ENCODE assay signal across 15 cellular contexts in genomic region chr12:27588786-27589185, GRCh38.
"Had no signal": no experiment of that assay in that cellular context is flagged by ENCODE, and none has a peak within 500 bp of the region (broad histone marks: within the 10 kb centered on the region; RNA-seq: fewer than 3 reads in every experiment).

No MANE protein-coding gene starts in this region.

- H3K9ac ChIP-seq: parathyroid adenoma had no signal

- H3K27me3 ChIP-seq: brain microvascular endothelial cell, esophagus muscularis mucosa, heart left ventricle, left lung had no signal

- FAIRE-seq: frontal cortex, islet of Langerhans, urothelium cell line had no signal

- H3K9me3 ChIP-seq: esophagus muscularis mucosa, heart left ventricle, left lung had no signal

- ATAC-seq: heart left ventricle, left lung had no signal

- H3K9me3 Mint-ChIP-seq: activated naive CD4-positive, alpha-beta T cell treated with anti-CD3 and anti-CD28 coated beads for 36 hours had no signal

- DNase-seq: activated CD4-positive, alpha-beta T cell treated with anti-CD3 and anti-CD28 coated beads, Interleukin-2, amount 50 U/mL, for 48 hours; activated CD8-positive, alpha-beta memory T cell treated with anti-CD3 and anti-CD28 coated beads, Interleukin-2, amount 50 U/mL, for 4 hours; activated naive CD4-positive, alpha-beta T cell treated with anti-CD3 and anti-CD28 coated beads for 36 hours; amygdala; brain microvascular endothelial cell; heart left ventricle; left lung; retina; stimulated activated CD4-positive, alpha-beta T cell treated with anti-CD3 and anti-CD28 coated beads, Interleukin-15, amount 100 ng/mL, for 24 hours had no signal

- H3K4me3 Mint-ChIP-seq: neural crest cell had no signal

- H3K36me3 ChIP-seq: esophagus muscularis mucosa, left lung had no signal

- H3K27ac Mint-ChIP-seq: activated naive CD4-positive, alpha-beta T cell treated with anti-CD3 and anti-CD28 coated beads for 36 hours had no signal

- H2AFZ ChIP-seq: parathyroid adenoma had no signal

- H3K27ac ChIP-seq: brain microvascular endothelial cell, esophagus muscularis mucosa, left lung, parathyroid adenoma had no signal

- H3K4me3 ChIP-seq: esophagus muscularis mucosa, heart left ventricle, left lung had no signal
